Comparison of ENCODE assay signal across 28 cellular contexts in the genomic region with DNA sequence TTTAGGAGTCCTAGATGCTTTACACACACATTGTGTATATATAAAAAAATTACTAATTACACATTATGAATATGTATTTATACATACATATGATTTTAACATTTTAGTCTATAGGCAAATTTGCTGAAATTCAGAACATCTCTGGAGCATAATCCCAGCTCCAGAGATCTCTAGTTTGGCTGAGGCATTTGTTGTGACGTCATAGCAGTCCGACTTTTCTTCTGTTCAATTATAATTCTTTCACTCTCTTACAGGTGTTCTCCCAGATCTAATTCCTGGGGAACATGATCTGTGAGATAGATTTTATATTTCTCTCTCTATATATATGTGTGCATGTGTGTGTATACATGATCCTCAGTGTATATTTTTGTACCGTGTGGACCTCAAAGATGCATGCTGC.
"Had no signal": no experiment of that assay in that cellular context is flagged by ENCODE, and none has a peak within 500 bp of the region (broad histone marks: within the 10 kb centered on the region; RNA-seq: fewer than 3 reads in every experiment).

No MANE protein-coding gene starts in this region.

- H3K4me1 ChIP-seq: colonic mucosa, esophagus muscularis mucosa, esophagus squamous epithelium, foreskin keratinocyte, gastrocnemius medialis, gastroesophageal sphincter, heart left ventricle, heart right ventricle had no signal

- ATAC-seq: effector memory CD8-positive, alpha-beta T cell; esophagus mucosa; foreskin keratinocyte; gastrocnemius medialis; gastroesophageal sphincter; heart left ventricle; heart right ventricle had no signal

- DNase-seq: colonic mucosa; cortex of kidney; dermis blood vessel endothelial cell; dorsolateral prefrontal cortex; effector CD4-positive, alpha-beta T cell; effector CD8-positive, alpha-beta T cell; effector memory CD4-positive, alpha-beta T cell; effector memory CD8-positive, alpha-beta T cell; endodermal cell; erythroblast; esophagus squamous epithelium; foreskin fibroblast; foreskin keratinocyte; foreskin melanocyte; gastrocnemius medialis; glutamatergic neuron; head of caudate nucleus; heart left ventricle; heart right ventricle had no signal

- H3K9me3 ChIP-seq: colonic mucosa, esophagus muscularis mucosa, esophagus squamous epithelium, gastrocnemius medialis, gastroesophageal sphincter, heart left ventricle, heart right ventricle had no signal

- H3K36me3 ChIP-seq: colonic mucosa, esophagus muscularis mucosa, esophagus squamous epithelium, gastrocnemius medialis, gastroesophageal sphincter, heart left ventricle, heart right ventricle had no signal

- H3K27ac ChIP-seq: colonic mucosa, coronary artery, dorsolateral prefrontal cortex, epithelial cell of prostate, esophagus muscularis mucosa, esophagus squamous epithelium, foreskin keratinocyte, gastrocnemius medialis, gastroesophageal sphincter, heart left ventricle, heart right ventricle had no signal

- H3K4me3 ChIP-seq: colonic mucosa, coronary artery, dorsolateral prefrontal cortex, esophagus muscularis mucosa, esophagus squamous epithelium, gastrocnemius medialis, gastroesophageal sphincter, heart left ventricle, heart right ventricle had no signal

- FAIRE-seq: colon, endometrium, endothelial cell of umbilical vein, frontal cortex had no signal

- H3K27me3 ChIP-seq: colonic mucosa, dorsolateral prefrontal cortex, esophagus muscularis mucosa, esophagus squamous epithelium, foreskin keratinocyte, gastrocnemius medialis, gastroesophageal sphincter, heart left ventricle, heart right ventricle had no signal
